7 cellular contexts compared by ENCODE assay signal in genomic region chr20:49783596-49783995, GRCh38. TPM values are rescaled to one million over a fixed set of nuclear protein-coding genes. Genes with fewer than 3 reads are reported as not detected.
DNase-seq lines count a peak whose midpoint lies in the region; TF ChIP-seq lines count a peak whose summit lies in the region.
"Not testable (repeated sequence)": the region's sequence is repeated elsewhere in the genome, so short reads cannot be mapped to it uniquely, and the experiment has no call there.

No MANE protein-coding gene starts in this region.

- H2BK120ac ChIP-seq in trophoblast cell (ENCODE audit: insufficient read depth, low read length, poor library complexity), result not testable (repeated sequence)

- not testable (repeated sequence) for H3K4me1 Mint-ChIP-seq in nephron

- not testable (repeated sequence) for H3K9me3 Mint-ChIP-seq in nephron

- H3K27ac Mint-ChIP-seq in nephron, result peak overlapping the region in 2 of 3 experiments; percentile 39 to 82

- not testable (repeated sequence) for H3K27me3 Mint-ChIP-seq in nephron (ENCODE audit: low read depth)

- not testable (repeated sequence) for H3K14ac ChIP-seq in trophoblast cell (ENCODE audit: low read length)

- H3K18ac ChIP-seq in trophoblast cell (ENCODE audit: low read length), result not testable (repeated sequence)

- not testable (repeated sequence) for H3K9me3 ChIP-seq in adrenal gland (replicated peaks in 1 of 3); esophagus squamous epithelium; trophoblast cell (ENCODE audit: insufficient read depth, low read depth, low read length)

- H4K91ac ChIP-seq in trophoblast cell (ENCODE audit: low read depth, low read length), result not testable (repeated sequence)

- not testable (repeated sequence) for H3K4ac ChIP-seq in trophoblast cell (ENCODE audit: low read depth, low read length)

- not testable (repeated sequence) for H3K4me3 Mint-ChIP-seq in nephron

- H3K4me1 ChIP-seq in ACC112 (ENCODE audit: control insufficient read depth, insufficient read depth, low read length, unreplicated experiment); trophoblast cell (ENCODE audit: control insufficient read depth in 1 of 2, insufficient read depth in 2 of 2, low read length in 2 of 2): not testable (repeated sequence)
- H3K4me1 ChIP-seq in adrenal gland (replicated peaks in 1 of 2) (peaks cover 11 to 17% of the 10 kb centered on the region in 2 donors), esophagus squamous epithelium (peaks cover 0 to 32% (median 0%) of the 10 kb centered on the region in 3 donors)

- TF ChIP-seq CTCF in adrenal gland (IDR thresholded peaks at IDR 0.05); esophagus squamous epithelium (IDR thresholded peaks at IDR 0.05); nephron (IDR thresholded peaks at IDR 0.05; ENCODE audit: unreplicated experiment in 3 of 3): not testable (repeated sequence)

- TF ChIP-seq POLR2A in adrenal gland (IDR thresholded peaks at IDR 0.05); esophagus squamous epithelium (IDR thresholded peaks at IDR 0.05): not testable (repeated sequence)

- H3K36me3 Mint-ChIP-seq in nephron (ENCODE audit: low read depth), result not testable (repeated sequence)

- not testable (repeated sequence) for H3K27me3 ChIP-seq in ACC112 (ENCODE audit: insufficient read depth, low read length); adrenal gland; esophagus squamous epithelium; trophoblast cell (ENCODE audit: insufficient read depth, low read length)

- not testable (repeated sequence) for H2BK5ac ChIP-seq in trophoblast cell (ENCODE audit: low read depth, low read length, poor library complexity)

- not testable (repeated sequence) for H3K9ac ChIP-seq in trophoblast cell (ENCODE audit: low read length)

- not testable (repeated sequence) for H3K23ac ChIP-seq in trophoblast cell (ENCODE audit: low read length)

- H3K27ac ChIP-seq in ACC112 (ENCODE audit: low read depth, low read length); trophoblast cell (ENCODE audit: low read depth, low read length): not testable (repeated sequence)
- peak overlapping the region; percentile 45 to 87 (median 78) for H3K27ac ChIP-seq in adrenal gland
- H3K27ac ChIP-seq in esophagus squamous epithelium, result peak overlapping the region in 3 of 4 donors; percentile 1 to 65 (median 53)

- not testable (repeated sequence) for H3K79me2 ChIP-seq in ACC112 (ENCODE audit: control insufficient read depth, insufficient read depth, low read length, unreplicated experiment); trophoblast cell (ENCODE audit: control insufficient read depth, insufficient read depth, low read length, poor library complexity)

- H2AK5ac ChIP-seq in trophoblast cell (ENCODE audit: low read length), result not testable (repeated sequence)

- intact Hi-C loops in adrenal gland (cut with DNase I); esophagus squamous epithelium (cut with DNase I): not testable (repeated sequence)

- not testable (repeated sequence) for H3K36me3 ChIP-seq in ACC112 (ENCODE audit: insufficient read depth, low read length); adrenal gland (replicated peaks in 1 of 2); esophagus squamous epithelium; trophoblast cell (ENCODE audit: control insufficient read depth in 1 of 2, insufficient read depth in 2 of 2, low read length in 2 of 2)

- H4K8ac ChIP-seq in trophoblast cell (ENCODE audit: low read depth, low read length), result not testable (repeated sequence)

- WGBS in adrenal gland, 4 donors, result 70 to 83% (median 79%) methylated on average over 8 of the region's 8 CpGs
- WGBS in esophagus squamous epithelium, 2 donors, result 73 to 79% methylated on average over 8 of the region's 8 CpGs
- WGBS in trophoblast cell (ENCODE audit: extremely low coverage, insufficient coverage, insufficient read length), result no CpG with 5 or more reads among the region's 8 CpGs

- H4K12ac ChIP-seq in trophoblast cell (ENCODE audit: low read depth, low read length), result not testable (repeated sequence)

- not testable (repeated sequence) for H3K4me3 ChIP-seq in ACC112 (ENCODE audit: low read depth, low read length); adrenal gland; esophagus squamous epithelium; trophoblast cell (ENCODE audit: low read depth, low read length)

- peak overlapping the region; percentile 76 for H2BK12ac ChIP-seq in trophoblast cell (ENCODE audit: low read length)

- H2AFZ ChIP-seq in ACC112 (ENCODE audit: low read length, unreplicated experiment), result peak overlapping the region; percentile 25
- H2AFZ ChIP-seq in trophoblast cell (ENCODE audit: insufficient read depth, low read length, poor library complexity), result not testable (repeated sequence)

- not testable (repeated sequence) for H3K79me1 ChIP-seq in trophoblast cell (ENCODE audit: low read length)

- H3K4me2 ChIP-seq in trophoblast cell (ENCODE audit: low read length), result not testable (repeated sequence)

- DNase-seq in NCI-H2227 treated with DMSO at 0.1 percent for 48 hours (lab: John Stamatoyannopoulos, UW) (peak; percentile 23), RPMI7951 (ENCODE audit: low read depth) (peak; percentile 70), trophoblast cell (peak; percentile 74 to 86)
- not testable (repeated sequence) for DNase-seq in adrenal gland; esophagus squamous epithelium (lab: John Stamatoyannopoulos, UW)

RNA-seq across cellular contexts. Expression of gene SLC9A8, which starts 29.0 kb away (rescaled TPM):
- total RNA-seq in RPMI7951 (2014; rRNA removed; shearing (Covaris generic)), result 6.2 and 6.6 TPM in 2 replicates
- 10 to 100 TPM; 12.4 to 23.3 (median 18.1) TPM for total RNA-seq in adrenal gland
- 10 to 100 TPM; 15.5 to 19.1 (median 17.0) TPM for polyA plus RNA-seq in adrenal gland
- total RNA-seq in esophagus squamous epithelium, result 10 to 100 TPM; 11.5 to 14.1 (median 11.9) TPM
- 3.5 TPM in 2 replicates for polyA plus RNA-seq in trophoblast cell (2013)
